Comparison of ENCODE assay signal across 2 cellular contexts in genomic region chr16:14373406-14373805, GRCh38.
TF ChIP-seq lines count a peak whose summit lies in the region.

No MANE protein-coding gene starts in this region.

TF ChIP-seq in GM23338, 12 proteins besides CTCF, POLR2A, EP300 and RAD21:
- TF ChIP-seq EZH2phosphoT487 (IDR thresholded peaks at IDR 0.05; ENCODE audit: unreplicated experiment) (no peak), NANOG (IDR thresholded peaks at IDR 0.05; ENCODE audit: borderline replicate concordance) (no peak), JUNB (IDR thresholded peaks at IDR 0.05; ENCODE audit: unreplicated experiment) (no peak), ETS1 (IDR thresholded peaks at IDR 0.05) (no peak), CREB1 (CRISPR knock-in tag; IDR thresholded peaks at IDR 0.05; ENCODE audit: low read depth) (no peak), POLR2AphosphoS5 (IDR thresholded peaks at IDR 0.05; ENCODE audit: low read depth) (no peak), ZNF114 (CRISPR knock-in tag; IDR thresholded peaks at IDR 0.05) (no peak), ZNF462 (CRISPR knock-in tag; IDR thresholded peaks at IDR 0.05) (no peak), ZNF331 (CRISPR knock-in tag; IDR thresholded peaks at IDR 0.05; ENCODE audit: low read depth) (no peak), REST (IDR thresholded peaks at IDR 0.05; ENCODE audit: unreplicated experiment) (no peak), STAT1 (IDR thresholded peaks at IDR 0.05; ENCODE audit: unreplicated experiment) (no peak), EZH2 (IDR thresholded peaks at IDR 0.05; ENCODE audit: low read depth, unreplicated experiment) (no peak)

TF ChIP-seq in H1, 55 proteins besides CTCF, POLR2A, EP300 and RAD21:
- TF ChIP-seq BRCA1 (IDR thresholded peaks at IDR 0.05; ENCODE audit: low read depth, low read length): no peak
TF ChIP-seq in H1: peak in this region for 0.
